ENCODE assay signal across 10 cellular contexts in genomic region chr7:113113912-113114311, GRCh38. TPM values are rescaled to one million over a fixed set of nuclear protein-coding genes. Genes with fewer than 3 reads are reported as not detected.
DNase-seq lines count a peak whose midpoint lies in the region; ATAC-seq lines count a peak whose summit lies in the region.
"Had no signal": no experiment of that assay in that cellular context is flagged by ENCODE, and none has a peak within 500 bp of the region (broad histone marks: within the 10 kb centered on the region; RNA-seq: fewer than 3 reads in every experiment).

No MANE protein-coding gene starts in this region.

- no peaks in the 10 kb centered on the region for H3K27me3 Mint-ChIP-seq in naive thymus-derived CD4-positive, alpha-beta T cell

- H3K79me1 ChIP-seq in neuronal stem cell (ENCODE audit: low read depth, low read length), result no peaks in the 10 kb centered on the region

- H3K36me3 Mint-ChIP-seq in naive thymus-derived CD4-positive, alpha-beta T cell, result peaks cover 4 to 22% (median 11%) of the 10 kb centered on the region in 5 donors

- no peak overlapping the region for H2BK15ac ChIP-seq in neuronal stem cell (ENCODE audit: low read length)

- no peak overlapping the region for H3K4me3 Mint-ChIP-seq in naive thymus-derived CD4-positive, alpha-beta T cell

- CTCF ChIA-PET in naive thymus-derived CD4-positive, alpha-beta T cell (lab: Charles Lee), result no interaction called here

- no peak overlapping the region for H3K4me2 ChIP-seq in neuronal stem cell (ENCODE audit: insufficient read depth, low read length, poor library complexity, severe bottlenecking)

- H3K4me3 ChIP-seq in neuronal stem cell (ENCODE audit: low read length in 2 of 2), result no peak overlapping the region
- H3K4me3 ChIP-seq in naive thymus-derived CD4-positive, alpha-beta T cell (ENCODE audit: low read length), result no peak overlapping the region

- peaks cover 5 to 30% of the 10 kb centered on the region in 2 donors for H3K36me3 ChIP-seq in neuronal stem cell (replicated peaks in 1 of 2; ENCODE audit: control insufficient read depth in 2 of 2, insufficient read depth in 2 of 2, low read length in 2 of 2)
- H3K36me3 ChIP-seq in naive thymus-derived CD4-positive, alpha-beta T cell (ENCODE audit: control insufficient read depth in 2 of 3, insufficient read depth in 3 of 3, low read length in 3 of 3), result peaks cover 0 to 11% (median 0%) of the 10 kb centered on the region in 3 experiments

- H2BK120ac ChIP-seq in neuronal stem cell (ENCODE audit: low read depth, low read length), result no peak overlapping the region

- no peak overlapping the region for H3K4ac ChIP-seq in neuronal stem cell (ENCODE audit: low read length)

- no peak overlapping the region for H2BK12ac ChIP-seq in neuronal stem cell (ENCODE audit: low read length)

- H2AK5ac ChIP-seq in neuronal stem cell (ENCODE audit: low read depth, low read length), result no peak overlapping the region

- no peaks in the 10 kb centered on the region for H3K9me3 Mint-ChIP-seq in naive thymus-derived CD4-positive, alpha-beta T cell

- H3K18ac ChIP-seq in neuronal stem cell (ENCODE audit: low read length), result peak overlapping the region; percentile 5

- H3K27ac ChIP-seq in neuronal stem cell (replicated peaks; ENCODE audit: low read length), result no peak overlapping the region
- H3K27ac ChIP-seq in naive thymus-derived CD4-positive, alpha-beta T cell (ENCODE audit: low read depth, low read length), result no peak overlapping the region

- no CpG with 5 or more reads among the region's 2 CpGs for WGBS in neuronal stem cell (ENCODE audit: extremely low coverage in 2 of 2, insufficient read length in 2 of 2, insufficient replicate concordance in 1 of 2), 2 donors

- no peak overlapping the region for H3K23ac ChIP-seq in neuronal stem cell (ENCODE audit: low read depth, low read length, poor library complexity)

- H3K27ac Mint-ChIP-seq in naive thymus-derived CD4-positive, alpha-beta T cell, result no peak overlapping the region

- no peak overlapping the region for H3K9ac ChIP-seq in neuronal stem cell (ENCODE audit: low read depth, low read length, poor library complexity)

- no peaks in the 10 kb centered on the region for H3K27me3 ChIP-seq in neuronal stem cell (ENCODE audit: control insufficient read depth in 3 of 3, insufficient read depth in 3 of 3, low read depth in 1 of 3, low read length in 3 of 3)
- H3K27me3 ChIP-seq in naive thymus-derived CD4-positive, alpha-beta T cell (ENCODE audit: control insufficient read depth in 2 of 2, insufficient read depth in 2 of 2, low read length in 2 of 2), result no peaks in the 10 kb centered on the region

- H3K14ac ChIP-seq in neuronal stem cell (ENCODE audit: low read length), result no peak overlapping the region

- H3K4me1 Mint-ChIP-seq in naive thymus-derived CD4-positive, alpha-beta T cell, result peaks cover 6 to 27% (median 16%) of the 10 kb centered on the region in 7 donors

- H4K8ac ChIP-seq in neuronal stem cell (ENCODE audit: low read depth, low read length), result no peak overlapping the region

- peak; percentile 32 for ATAC-seq in HG02588 (IDR thresholded peaks at IDR 0.05; ENCODE audit: unreplicated experiment)
- no peak for ATAC-seq in naive thymus-derived CD4-positive, alpha-beta T cell
- ATAC-seq: left ventricle myocardium superior had no signal

- no peak overlapping the region for H2BK5ac ChIP-seq in neuronal stem cell (ENCODE audit: low read length)

- in situ Hi-C loops in SK-MEL-5 (cut with HindIII; ENCODE audit: low pct_unique_long_range_greater_than_20kb, low sequenced_read_pairs), result no loop called here

- no peak overlapping the region for H2AFZ ChIP-seq in neuronal stem cell (ENCODE audit: low read length)

- intact Hi-C loops in naive thymus-derived CD4-positive, alpha-beta T cell (cut with micrococcal nuclease), result no loop called here

- H4K91ac ChIP-seq in neuronal stem cell (ENCODE audit: low read depth, low read length, poor library complexity), result no peak overlapping the region

- POLR2A ChIA-PET in naive thymus-derived CD4-positive, alpha-beta T cell (lab: Charles Lee), result no interaction called here

- DNase-seq in NCI-H82 (lab: John Stamatoyannopoulos, UW), result peak; percentile 65
- DNase-seq in NCI-H82 treated with DMSO at 0.1 percent for 48 hours (lab: John Stamatoyannopoulos, UW; ENCODE audit: unreplicated experiment), result no peak
- peak; percentile 51 for DNase-seq in SK-MEL-5 (ENCODE audit: low read depth, low spot score)
- peak; percentile 5 for DNase-seq in neuronal stem cell (ENCODE audit: low spot score)
- no peak for DNase-seq in globus pallidus (ENCODE audit: low spot score)
- no peak for DNase-seq in hippocampal formation (lab: John Stamatoyannopoulos, UW)
- no peak for DNase-seq in naive thymus-derived CD4-positive, alpha-beta T cell
- DNase-seq: left ventricle myocardium superior, NCI-H146 had no signal

- peaks cover 0 to 1% of the 10 kb centered on the region in 2 donors for H3K4me1 ChIP-seq in neuronal stem cell (ENCODE audit: control insufficient read depth in 2 of 2, insufficient read depth in 1 of 2, low read depth in 1 of 2, low read length in 2 of 2)
- H3K4me1 ChIP-seq in naive thymus-derived CD4-positive, alpha-beta T cell (ENCODE audit: control insufficient read depth in 2 of 2, insufficient read depth in 2 of 2, low read length in 2 of 2), result peaks cover 0 to 6% of the 10 kb centered on the region in 2 donors

- H3K9me3 ChIP-seq in neuronal stem cell (replicated peaks in 1 of 2; ENCODE audit: control insufficient read depth in 2 of 2, insufficient read depth in 1 of 2, low read depth in 1 of 2, low read length in 2 of 2), result no peaks in the 10 kb centered on the region
- H3K9me3 ChIP-seq in naive thymus-derived CD4-positive, alpha-beta T cell (ENCODE audit: control insufficient read depth in 2 of 3, low read length in 3 of 3), result no peaks in the 10 kb centered on the region

RNA-seq across cellular contexts. Expression of gene SMIM30, which starts 4.4 kb away (rescaled TPM):
- total RNA-seq in SK-MEL-5 (2014; rRNA removed; shearing (Covaris generic)), result 234 and 248 TPM in 2 replicates
- 102 and 114 TPM in 2 replicates for polyA plus RNA-seq in SK-MEL-5 (2015; cell fraction: cytosol; rRNA removed)
- polyA plus RNA-seq in SK-MEL-5 (2015; cell fraction: nucleus; rRNA removed), result 60.3 and 74.5 TPM in 2 replicates
- 85.0 TPM for polyA plus RNA-seq in neuronal stem cell (2013, experiment 1 of 2)
- 87.6 TPM for polyA plus RNA-seq in neuronal stem cell (2013, experiment 2 of 2)
- 10 to 100 TPM in 3 of 5 experiments, 1 to 10 TPM in 2; 9.3 to 21.0 (median 20.5) TPM for total RNA-seq in naive thymus-derived CD4-positive, alpha-beta T cell
- 10 to 100 TPM; 29.1 to 58.8 TPM for polyA plus RNA-seq in naive thymus-derived CD4-positive, alpha-beta T cell

RNA-seq across cellular contexts. Expression of gene GPR85, which starts 27.3 kb away (rescaled TPM):
- 5.7 and 5.9 TPM in 2 replicates for total RNA-seq in SK-MEL-5 (2014; rRNA removed; shearing (Covaris generic))
- 1.0 and 2.4 TPM in 2 replicates for polyA plus RNA-seq in SK-MEL-5 (2015; cell fraction: cytosol; rRNA removed)
- polyA plus RNA-seq in SK-MEL-5 (2015; cell fraction: nucleus; rRNA removed), result 1.9 and 2.6 TPM in 2 replicates
- 2.5 TPM for polyA plus RNA-seq in neuronal stem cell (2013, experiment 1 of 2)
- polyA plus RNA-seq in neuronal stem cell (2013, experiment 2 of 2), result 2.4 TPM
- total RNA-seq in naive thymus-derived CD4-positive, alpha-beta T cell, result not detected
- under 1 TPM in 1 of 2 donors, not detected in 1; 0.13 TPM for polyA plus RNA-seq in naive thymus-derived CD4-positive, alpha-beta T cell

Comparison
In these comparisons a context has a peak if more than half of its experiments do, and no peak if none do; other contexts are left out.
1. DNase-seq: peak in NCI-H82 (single experiment), SK-MEL-5 (single experiment) and neuronal stem cell (single experiment); none in NCI-H82 treated with DMSO at 0.1 percent for 48 hours (single experiment), globus pallidus (single experiment), hippocampal formation (0 of 2) and naive thymus-derived CD4-positive, alpha-beta T cell (0 of 9).
2. RNA of gene SMIM30, which starts 4.4 kb away (total RNA-seq): 234 to 248 TPM in SK-MEL-5; 9.3 to 21.0 TPM in naive thymus-derived CD4-positive, alpha-beta T cell; every median in the first group is over 10 times any median in the second.